In the genomic region with DNA sequence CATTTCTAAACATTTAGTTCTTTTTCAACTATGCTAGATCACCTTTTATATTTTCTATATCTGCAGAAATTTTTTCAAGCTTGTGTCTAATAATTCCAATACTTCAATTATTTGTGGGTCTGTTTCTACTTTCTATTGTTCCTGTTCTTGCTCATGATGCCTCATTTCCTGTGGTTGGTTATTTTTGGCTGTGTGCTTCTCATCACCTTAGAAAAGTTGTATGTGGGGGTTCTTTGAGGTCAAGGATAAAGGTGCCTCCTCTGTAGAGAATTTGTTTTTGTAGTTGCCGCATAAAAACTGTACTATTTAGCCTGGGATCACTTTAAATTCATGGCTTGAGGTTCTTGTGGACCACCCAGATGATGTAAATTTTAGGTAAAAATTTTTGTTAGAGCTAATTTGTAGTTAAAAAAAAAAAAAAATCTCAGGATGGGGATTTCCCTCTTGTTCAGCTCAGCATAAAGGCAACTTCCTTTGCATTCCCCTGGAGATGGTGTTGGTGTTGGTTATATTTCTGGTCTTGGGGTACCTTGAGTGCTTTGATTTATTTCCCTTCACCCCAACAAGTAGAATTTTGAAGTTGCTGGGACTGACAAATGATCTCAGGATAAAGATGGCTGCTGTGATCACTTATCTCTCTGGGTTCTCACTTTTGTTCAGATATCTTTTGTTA, we compare ENCODE assay signal across 12 cellular contexts. TPM values are rescaled to one million over a fixed set of nuclear protein-coding genes. Genes with fewer than 3 reads are reported as not detected.
DNase-seq lines count a peak whose midpoint lies in the region; ATAC-seq, FAIRE-seq and TF ChIP-seq lines count a peak whose summit lies in the region.
"Had no signal": no experiment of that assay in that cellular context is flagged by ENCODE, and none has a peak within 500 bp of the region (broad histone marks: within the 10 kb centered on the region; RNA-seq: fewer than 3 reads in every experiment).

No MANE protein-coding gene starts in this region.

- no peak overlapping the region for H2AFZ ChIP-seq in GM12878 (ENCODE audit: control insufficient read depth, low read depth, low read length)

- TF ChIP-seq RAD21 in GM12878 (IDR thresholded peaks at IDR 0.05; ENCODE audit: insufficient read depth, low read depth, low read length): no peak

- H3K9me3 Mint-ChIP-seq in activated naive CD4-positive, alpha-beta T cell treated with anti-CD3 and anti-CD28 coated beads, Interleukin-2, amount 50 U/mL, for 72 hours: peaks cover 13 to 24% of the 10 kb centered on the region in 2 donors
- peaks cover 15% of the 10 kb centered on the region for H3K9me3 Mint-ChIP-seq in activated naive CD4-positive, alpha-beta T cell treated with anti-CD3 and anti-CD28 coated beads, Interleukin-2, amount 10 ng/mL, durations not matched to agents 7 days and 5 days
- peaks cover 5 to 58% (median 28%) of the 10 kb centered on the region in 11 donors for H3K9me3 Mint-ChIP-seq in naive thymus-derived CD4-positive, alpha-beta T cell

- CTCF ChIA-PET in activated naive CD4-positive, alpha-beta T cell treated with anti-CD3 and anti-CD28 coated beads, Interleukin-2, amount 10 ng/mL, durations not matched to agents 7 days and 5 days (lab: Charles Lee): no interaction called here
- CTCF ChIA-PET in GM12878 (lab: Yijun Ruan, JAX): interaction anchor here (0.7 to 1.3 kb wide), 3 partner anchors 29 to 130 kb away, joined by 3 to 5 read pairs (median 4); no protein-coding TSS in a partner anchor
- CTCF ChIA-PET in naive thymus-derived CD4-positive, alpha-beta T cell (lab: Charles Lee): no interaction called here

- in situ Hi-C loops in GM12878 (cut with MboI): no loop called here

- no peaks in the 10 kb centered on the region for H3K79me2 ChIP-seq in GM12878 (ENCODE audit: control insufficient read depth, insufficient read depth, low read length)

- no peak overlapping the region for H3K9ac ChIP-seq in GM12878 (ENCODE audit: control insufficient read depth, insufficient read depth, low read length)

- DNase-seq in activated naive CD4-positive, alpha-beta T cell treated with anti-CD3 and anti-CD28 coated beads, Interleukin-2, amount 50 U/mL, for 72 hours (ENCODE audit: low spot score in 2 of 2): peak in 1 of 2 donors; percentile 8
- no peak for DNase-seq in activated naive CD4-positive, alpha-beta T cell treated with anti-CD3 and anti-CD28 coated beads, Interleukin-2, amount 10 ng/mL, durations not matched to agents 7 days and 5 days
- peak; percentile 63 for DNase-seq in M059J (ENCODE audit: low read depth)
- peak; percentile 41 for DNase-seq in GM12878 (ENCODE audit: low read depth, low spot score)
- no peak for DNase-seq in tibial nerve (ENCODE audit: low spot score in 2 of 2)
- no peak for DNase-seq in spleen
- no peak for DNase-seq in effector CD4-positive, alpha-beta T cell
- DNase-seq in naive thymus-derived CD4-positive, alpha-beta T cell: no peak
- DNase-seq: activated CD4-positive, alpha-beta T cell treated with anti-CD3 and anti-CD28 coated beads, Interleukin-2, amount 50 U/mL, for 48 hours; AML-193; NCI-H1930; SHP77 treated with DMSO at 0.1 percent for 48 hours had no signal

- no peak for TF ChIP-seq CTCF in GM12878 (IDR thresholded peaks at IDR 0.05 in 2 of 3, conservative IDR thresholded peaks at IDR 0.05 in 1 of 3; ENCODE audit: control insufficient read depth in 2 of 3, extremely low read depth in 1 of 3, insufficient read depth in 1 of 3, low read depth in 3 of 3, low read length in 3 of 3)
- no peak for TF ChIP-seq CTCF in tibial nerve (IDR thresholded peaks at IDR 0.05)
- TF ChIP-seq CTCF in spleen (IDR thresholded peaks at IDR 0.05 in 8 of 11, conservative IDR thresholded peaks at IDR 0.05 in 3 of 11): no peak

- POLR2A ChIA-PET in GM12878 (lab: Charles Lee): interaction anchor here (0.6 kb wide), 1 partner anchor 9 kb away, joined by 3 read pairs; no protein-coding TSS in a partner anchor
- POLR2A ChIA-PET in naive thymus-derived CD4-positive, alpha-beta T cell (lab: Charles Lee): no interaction called here

- peak; percentile 49 for FAIRE-seq in GM12878 (lab: Jason Lieb, UNC)

- H4K20me1 ChIP-seq in GM12878 (ENCODE audit: control insufficient read depth, insufficient read depth): no peaks in the 10 kb centered on the region

- no peak for TF ChIP-seq POLR2A in GM12878 (IDR thresholded peaks at IDR 0.05; ENCODE audit: low read depth, low read length)
- TF ChIP-seq POLR2A in tibial nerve (IDR thresholded peaks at IDR 0.05): no peak
- TF ChIP-seq POLR2A in spleen (IDR thresholded peaks at IDR 0.05): no peak

- H3K4me3 ChIP-seq in GM12878: no peak overlapping the region
- no peak overlapping the region for H3K4me3 ChIP-seq in tibial nerve
- H3K4me3 ChIP-seq in spleen: no peak overlapping the region
- H3K4me3 ChIP-seq in naive thymus-derived CD4-positive, alpha-beta T cell (ENCODE audit: low read length): no peak overlapping the region

- BruUV-seq in GM12878 (replicated peaks; lab: Mats Ljungman, UMichigan): no TSS peak

- peaks cover 9% of the 10 kb centered on the region for H3K9me3 ChIP-seq in GM12878 (replicated peaks; ENCODE audit: control insufficient read depth, insufficient read depth, low read length)
- no peaks in the 10 kb centered on the region for H3K9me3 ChIP-seq in tibial nerve
- H3K9me3 ChIP-seq in spleen: peaks cover 0 to 14% (median 2%) of the 10 kb centered on the region in 8 donors
- H3K9me3 ChIP-seq in naive thymus-derived CD4-positive, alpha-beta T cell (ENCODE audit: control insufficient read depth in 2 of 3, low read length in 3 of 3): peaks cover 0 to 9% (median 0%) of the 10 kb centered on the region in 3 experiments

- RAD21 ChIA-PET in GM12878 (lab: Charles Lee; ENCODE audit: unreplicated experiment): no interaction called here

- intact Hi-C loops in GM12878 (cut with micrococcal nuclease; ENCODE audit: unreplicated experiment) (no loop called here), spleen (cut with DNase I; ENCODE audit: low total_unique reads) (no loop called here)
- intact Hi-C loops in naive thymus-derived CD4-positive, alpha-beta T cell (cut with micrococcal nuclease): no loop called here

- SMC1A ChIA-PET in GM12878 (lab: Charles Lee; ENCODE audit: uncharacterized antibody, unreplicated experiment): interaction anchor here (0.6 to 1.2 kb wide), 4 partner anchors 12 to 93 kb away, joined by 3 to 4 read pairs (median 3); no protein-coding TSS in a partner anchor

- no peaks in the 10 kb centered on the region for H3K27me3 ChIP-seq in GM12878 (replicated peaks in 1 of 2; ENCODE audit: control insufficient read depth in 2 of 2, insufficient read depth in 2 of 2, low read length in 1 of 2)
- no peaks in the 10 kb centered on the region for H3K27me3 ChIP-seq in tibial nerve
- H3K27me3 ChIP-seq in spleen (replicated peaks in 1 of 7): no peaks in the 10 kb centered on the region
- no peaks in the 10 kb centered on the region for H3K27me3 ChIP-seq in naive thymus-derived CD4-positive, alpha-beta T cell (ENCODE audit: control insufficient read depth in 2 of 2, insufficient read depth in 2 of 2, low read length in 2 of 2)

- H3K4me2 ChIP-seq in GM12878 (ENCODE audit: control insufficient read depth, insufficient read depth): peak overlapping the region; percentile 33; the same call in 1 of the 2 replicates

- peak overlapping the region in 1 of 2 donors; percentile 6 for H3K27ac Mint-ChIP-seq in activated naive CD4-positive, alpha-beta T cell treated with anti-CD3 and anti-CD28 coated beads, Interleukin-2, amount 50 U/mL, for 72 hours
- H3K27ac Mint-ChIP-seq in activated naive CD4-positive, alpha-beta T cell treated with anti-CD3 and anti-CD28 coated beads, Interleukin-2, amount 10 ng/mL, durations not matched to agents 7 days and 5 days: no peak overlapping the region
- H3K27ac Mint-ChIP-seq in naive thymus-derived CD4-positive, alpha-beta T cell: peak overlapping the region in 1 of 9 donors; percentile 30

- H3K27ac ChIP-seq in GM12878 (ENCODE audit: control insufficient read depth, insufficient read depth): no peak overlapping the region
- no peak overlapping the region for H3K27ac ChIP-seq in tibial nerve
- peak overlapping the region in 2 of 8 donors; percentile 45 to 55 for H3K27ac ChIP-seq in spleen
- H3K27ac ChIP-seq in naive thymus-derived CD4-positive, alpha-beta T cell (ENCODE audit: low read depth, low read length): no peak overlapping the region

- H3K4me1 ChIP-seq in GM12878 (ENCODE audit: control insufficient read depth, insufficient read depth, low read length) (peaks cover 3% of the 10 kb centered on the region; the same call in 1 of the 2 replicates), tibial nerve (no peaks in the 10 kb centered on the region), spleen (peaks cover 0 to 45% (median 3%) of the 10 kb centered on the region in 6 donors)
- H3K4me1 ChIP-seq in naive thymus-derived CD4-positive, alpha-beta T cell (ENCODE audit: control insufficient read depth in 2 of 2, insufficient read depth in 2 of 2, low read length in 2 of 2): no peaks in the 10 kb centered on the region

- TF ChIP-seq EP300 in GM12878 (IDR thresholded peaks at IDR 0.05; ENCODE audit: borderline replicate concordance in 1 of 2, control insufficient read depth in 1 of 2, low read depth in 2 of 2, low read length in 2 of 2) (no peak; a peak in 1 of 4 replicates), tibial nerve (IDR thresholded peaks at IDR 0.05) (no peak)

- H3K4me1 Mint-ChIP-seq in activated naive CD4-positive, alpha-beta T cell treated with anti-CD3 and anti-CD28 coated beads, Interleukin-2, amount 10 ng/mL, durations not matched to agents 7 days and 5 days: peaks cover 23% of the 10 kb centered on the region
- H3K4me1 Mint-ChIP-seq in naive thymus-derived CD4-positive, alpha-beta T cell: peaks cover 0 to 30% (median 13%) of the 10 kb centered on the region in 7 donors

- no peak overlapping the region for H3K4me3 Mint-ChIP-seq in activated naive CD4-positive, alpha-beta T cell treated with anti-CD3 and anti-CD28 coated beads, Interleukin-2, amount 10 ng/mL, durations not matched to agents 7 days and 5 days
- H3K4me3 Mint-ChIP-seq in naive thymus-derived CD4-positive, alpha-beta T cell: peak overlapping the region in 1 of 10 donors; percentile 25

- WGBS in GM12878 (ENCODE audit: insufficient coverage, insufficient replicate concordance, low lambda C conversion rate, missing lambda C conversion rate): 12% methylated on average over 1 of the region's 1 CpG
- WGBS in tibial nerve, 2 donors: 61 to 73% methylated on average over 1 of the region's 1 CpG
- WGBS in spleen, 5 donors: 37 to 81% (median 51%) methylated on average over 1 of the region's 1 CpG

- peak; percentile 85 to 90 for ATAC-seq in activated naive CD4-positive, alpha-beta T cell treated with anti-CD3 and anti-CD28 coated beads, Interleukin-2, amount 50 U/mL, for 72 hours
- ATAC-seq in GM12878: peak; percentile 71
- ATAC-seq in naive thymus-derived CD4-positive, alpha-beta T cell: no peak

- H3K36me3 Mint-ChIP-seq in activated naive CD4-positive, alpha-beta T cell treated with anti-CD3 and anti-CD28 coated beads, Interleukin-2, amount 50 U/mL, for 72 hours: peaks cover 8 to 24% of the 10 kb centered on the region in 2 donors
- H3K36me3 Mint-ChIP-seq in activated naive CD4-positive, alpha-beta T cell treated with anti-CD3 and anti-CD28 coated beads, Interleukin-2, amount 10 ng/mL, durations not matched to agents 7 days and 5 days: no peaks in the 10 kb centered on the region
- peaks cover 0 to 27% (median 5%) of the 10 kb centered on the region in 5 donors for H3K36me3 Mint-ChIP-seq in naive thymus-derived CD4-positive, alpha-beta T cell

- no peaks in the 10 kb centered on the region for H3K27me3 Mint-ChIP-seq in activated naive CD4-positive, alpha-beta T cell treated with anti-CD3 and anti-CD28 coated beads, Interleukin-2, amount 10 ng/mL, durations not matched to agents 7 days and 5 days
- H3K27me3 Mint-ChIP-seq in naive thymus-derived CD4-positive, alpha-beta T cell: peaks cover 0 to 11% (median 0%) of the 10 kb centered on the region in 5 donors

- H3K36me3 ChIP-seq in GM12878 (ENCODE audit: control insufficient read depth in 2 of 2, insufficient read depth in 2 of 2, low read length in 1 of 2): no peaks in the 10 kb centered on the region
- no peaks in the 10 kb centered on the region for H3K36me3 ChIP-seq in tibial nerve
- no peaks in the 10 kb centered on the region for H3K36me3 ChIP-seq in spleen
- no peaks in the 10 kb centered on the region for H3K36me3 ChIP-seq in naive thymus-derived CD4-positive, alpha-beta T cell (ENCODE audit: control insufficient read depth in 2 of 3, insufficient read depth in 3 of 3, low read length in 3 of 3)

RNA-seq across cellular contexts. Expression of gene JAZF1, which starts 27.0 kb away (rescaled TPM):
- total RNA-seq in activated naive CD4-positive, alpha-beta T cell treated with anti-CD3 and anti-CD28 coated beads, Interleukin-2, amount 50 U/mL, for 72 hours: 1 to 10 TPM; 3.3 to 3.4 TPM
- 6.7 and 6.9 TPM in 2 replicates for total RNA-seq in M059J (2014; rRNA removed; shearing (Covaris generic))
- total RNA-seq in GM12878 (2013; cell fraction: nucleolus; rRNA removed): 0.42 and 0.61 TPM in 2 replicates
- total RNA-seq in GM12878 (2014; rRNA removed) (not detected in 2 replicates), GM12878 (2014; rRNA removed; fragmentation: Illumina TruSeq; extraction: Trizol) (0.04 and 0.05 TPM in 2 replicates), GM12878 (2021) (0.24 and 0.82 TPM in 2 replicates), tibial nerve (10 to 100 TPM in 3 of 4 donors, 1 to 10 TPM in 1; 6.9 to 17.5 (median 10.7) TPM), spleen (10 to 100 TPM; 22.4 to 33.8 (median 28.5) TPM)
- not detected for polyA plus RNA-seq in GM12878 (2011; ENCODE audit: low read depth)
- polyA plus RNA-seq in GM12878 (2011; rRNA removed) (0.19 TPM in 2 replicates), GM12878 (2014; fragmentation: Illumina TruSeq; extraction: Trizol) (0.15 and 0.32 TPM in 2 replicates), GM12878 (2014; fragmentation: Nextera tagmentation; extraction: Ambion mirVana) (under 1 TPM in 1 of 2 experiments, not detected in 1; 0.04 TPM), GM12878 (2014; rRNA removed) (not detected in 2 replicates), GM12878 (2016; fragmentation: Nextera tagmentation; extraction: Ambion mirVana) (under 1 TPM; 0.13 to 0.29 TPM), spleen (10 to 100 TPM; 13.5 to 16.4 (median 15.6) TPM)
- polyA plus RNA-seq in GM12878 (2011; cell fraction: cytosol; rRNA removed): 0.07 and 0.10 TPM in 2 replicates
- 0.09 and 0.10 TPM in 2 replicates for polyA plus RNA-seq in GM12878 (2011; cell fraction: nucleus; rRNA removed)
- polyA plus RNA-seq in GM12878 (2012): 0.14 and 0.28 TPM in 2 replicates
- 0.05 TPM in 1 of 2 replicates, not detected in the other for polyA minus RNA-seq in GM12878 (2011; rRNA and poly(A)+ RNA removed)
- polyA minus RNA-seq in GM12878 (2011; cell fraction: cytosol; rRNA and poly(A)+ RNA removed): not detected in 2 replicates
- 0.12 and 0.19 TPM in 2 replicates for polyA minus RNA-seq in GM12878 (2011; cell fraction: nucleus; rRNA and poly(A)+ RNA removed)
- total RNA-seq in naive thymus-derived CD4-positive, alpha-beta T cell: 10 to 100 TPM in 1 of 5 experiments, 1 to 10 TPM in 4; 2.0 to 33.1 (median 3.6) TPM
- polyA plus RNA-seq in naive thymus-derived CD4-positive, alpha-beta T cell: 1 to 10 TPM; 2.9 to 3.2 TPM

Comparison
In these comparisons a context has a peak if more than half of its experiments do, and no peak if none do; other contexts are left out.
1. DNase-seq: peak in M059J (single experiment) and GM12878 (single experiment); none in activated naive CD4-positive, alpha-beta T cell treated with anti-CD3 and anti-CD28 coated beads, Interleukin-2, amount 10 ng/mL, durations not matched to agents 7 days and 5 days (single experiment), tibial nerve (0 of 2), spleen (single experiment), effector CD4-positive, alpha-beta T cell (single experiment) and naive thymus-derived CD4-positive, alpha-beta T cell (0 of 9).